In the genomic region with DNA sequence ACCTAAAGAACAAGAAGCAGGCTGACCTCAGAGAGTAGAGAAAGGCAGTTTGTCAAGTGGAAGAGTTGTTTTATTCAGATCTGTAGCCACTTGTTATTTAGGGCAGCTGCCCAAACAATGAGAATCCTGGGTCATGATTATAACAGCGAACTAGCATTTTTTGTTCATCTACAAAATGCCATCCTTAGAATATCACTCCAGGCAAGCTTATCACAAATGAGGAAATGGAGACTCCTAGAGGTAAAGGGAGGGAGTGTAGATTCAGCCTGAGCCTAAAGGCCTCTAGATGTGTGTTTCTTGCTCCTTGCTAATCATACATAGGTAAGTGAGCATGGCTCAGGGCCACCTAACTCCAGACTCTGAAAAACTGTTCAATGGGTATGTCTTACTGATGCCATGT, we compare ENCODE assay signal across 8 cellular contexts.
DNase-seq lines count a peak whose midpoint lies in the region; ATAC-seq, FAIRE-seq and TF ChIP-seq lines count a peak whose summit lies in the region.

No MANE protein-coding gene starts in this region.

- no peak overlapping the region for H3K27ac ChIP-seq in RWPE1

- peak; percentile 88 for ATAC-seq in GM21360 (IDR thresholded peaks at IDR 0.05; ENCODE audit: unreplicated experiment)

- POLR2A ChIA-PET in RWPE1 (lab: Yijun Ruan, JAX; ENCODE audit: low non-redundant PET) = no interaction called here

- DNase-seq in DMS 273 treated with DMSO at 0.1 percent for 48 hours (lab: John Stamatoyannopoulos, UW) = peak; percentile 2
- DNase-seq in HTR-8/SVneo (ENCODE audit: insufficient read length, low spot score) = peak; percentile 40
- peak; percentile 37 for DNase-seq in RWPE1 (ENCODE audit: low spot score)
- DNase-seq in globus pallidus (ENCODE audit: low spot score) = peak; percentile 54
- DNase-seq in superior temporal gyrus (ENCODE audit: extremely low spot score) = peak; percentile 74
- no peak for DNase-seq in activated T-cell treated with anti-CD3 and anti-CD28 coated beads, Interleukin-2, amount 50 U/mL, for 1 hour
- no peak for DNase-seq in occipital lobe (lab: John Stamatoyannopoulos, UW)

- CTCF ChIA-PET in RWPE1 (lab: Yijun Ruan, JAX) = interaction anchor here (0.6 to 1.4 kb wide), 5 partner anchors 31 to 173 kb away, joined by 3 to 5 read pairs (median 4); no protein-coding TSS in a partner anchor

- peak; percentile 79 for FAIRE-seq in HTR-8/SVneo (lab: Jason Lieb, UNC)

- no peak; the same call in 1 of the 2 replicates for TF ChIP-seq CTCF in RWPE1 (conservative IDR thresholded peaks at IDR 0.05; ENCODE audit: low read depth)

Comparison
In these comparisons a context has a peak if more than half of its experiments do, and no peak if none do; other contexts are left out.
1. DNase-seq: peak in DMS 273 treated with DMSO at 0.1 percent for 48 hours (single experiment), HTR-8/SVneo (single experiment), RWPE1 (single experiment), globus pallidus (single experiment) and superior temporal gyrus (single experiment); none in activated T-cell treated with anti-CD3 and anti-CD28 coated beads, Interleukin-2, amount 50 U/mL, for 1 hour (single experiment) and occipital lobe (single experiment).